20 cellular contexts compared by ENCODE assay signal in genomic region chr2:71362447-71362846, GRCh38. TPM values are rescaled to one million over a fixed set of nuclear protein-coding genes. Genes with fewer than 3 reads are reported as not detected.
A peak's percentile ranks its signal among the peaks of the same experiment; 100 is the strongest.
DNase-seq lines count a peak whose midpoint lies in the region; ATAC-seq and TF ChIP-seq lines count a peak whose summit lies in the region.
"Had no signal": no experiment of that assay in that cellular context is flagged by ENCODE, and none has a peak within 500 bp of the region (broad histone marks: within the 10 kb centered on the region; RNA-seq: fewer than 3 reads in every experiment).

No MANE protein-coding gene starts in this region.

- no peak for ATAC-seq in GM23338
- no peak for ATAC-seq in central memory CD8-positive, alpha-beta T cell (replicated peaks; ENCODE audit: extremely low read depth, poor library complexity, severe bottlenecking)
- ATAC-seq in gastrocnemius medialis = peak; percentile 55 to 70
- ATAC-seq: HCT116, K562, PC-3 had no signal

- no peaks in the 10 kb centered on the region for H3K9me2 ChIP-seq in GM23338 (ENCODE audit: insufficient read depth)

- H2AFZ ChIP-seq in GM23338 = no peak overlapping the region
- H2AFZ ChIP-seq: GM23248 had no signal

- peaks cover 50% of the 10 kb centered on the region for H3K79me2 ChIP-seq in GM23338 (replicated peaks; ENCODE audit: insufficient read depth)

- no peak overlapping the region for H3K4me3 ChIP-seq in GM23338
- H3K4me3 ChIP-seq in gastrocnemius medialis = peak overlapping the region in 1 of 4 donors; percentile 3
- H3K4me3 ChIP-seq: BLaER1, GM23248, K562 had no signal

- TF ChIP-seq CTCF in GM23338 (conservative IDR thresholded peaks at IDR 0.05; ENCODE audit: low read depth in 2 of 2) = no peak
- TF ChIP-seq CTCF in gastrocnemius medialis (IDR thresholded peaks at IDR 0.05 in 4 of 5, conservative IDR thresholded peaks at IDR 0.05 in 1 of 5) = no peak
- TF ChIP-seq CTCF in GM10248 (IDR thresholded peaks at IDR 0.05; ENCODE audit: control extremely low read depth, extremely low read depth, low read depth, missing control alignments) = no peak

- H3K9me3 Mint-ChIP-seq in activated T-cell treated with anti-CD3 and anti-CD28 coated beads, Interleukin-2, amount 50 U/mL, for 24 hours = no peaks in the 10 kb centered on the region
- no peaks in the 10 kb centered on the region for H3K9me3 Mint-ChIP-seq in GM23338
- no peaks in the 10 kb centered on the region for H3K9me3 Mint-ChIP-seq in central memory CD8-positive, alpha-beta T cell
- H3K9me3 Mint-ChIP-seq: CD8-positive, alpha-beta memory T cell had no signal

- no peak for TF ChIP-seq POLR2A in gastrocnemius medialis (IDR thresholded peaks at IDR 0.05)

- H3K4me1 Mint-ChIP-seq in activated T-cell treated with anti-CD3 and anti-CD28 coated beads, Interleukin-2, amount 50 U/mL, for 24 hours (ENCODE audit: low read depth) = peaks cover 44% of the 10 kb centered on the region
- H3K4me1 Mint-ChIP-seq in GM23338 = no peaks in the 10 kb centered on the region
- peaks cover 39% of the 10 kb centered on the region for H3K4me1 Mint-ChIP-seq in central memory CD8-positive, alpha-beta T cell

- no peak overlapping the region for H3K4me2 ChIP-seq in GM23338
- H3K4me2 ChIP-seq: BLaER1 had no signal

- peak overlapping the region; percentile 16 for H3K27ac Mint-ChIP-seq in activated T-cell treated with anti-CD3 and anti-CD28 coated beads, Interleukin-2, amount 50 U/mL, for 24 hours
- H3K27ac Mint-ChIP-seq in GM23338 = peak overlapping the region; percentile 25; the same call in 1 of the 2 replicates
- H3K27ac Mint-ChIP-seq in central memory CD8-positive, alpha-beta T cell (ENCODE audit: low read depth) = peak overlapping the region; percentile 9

- H3K4me3 Mint-ChIP-seq in activated T-cell treated with anti-CD3 and anti-CD28 coated beads, Interleukin-2, amount 50 U/mL, for 24 hours = no peak overlapping the region
- H3K4me3 Mint-ChIP-seq in GM23338 = no peak overlapping the region
- H3K4me3 Mint-ChIP-seq in central memory CD8-positive, alpha-beta T cell = no peak overlapping the region
- H3K4me3 Mint-ChIP-seq: CD8-positive, alpha-beta memory T cell had no signal

- no peaks in the 10 kb centered on the region for H3K27me3 ChIP-seq in GM23338 (ENCODE audit: insufficient read depth)
- H3K27me3 ChIP-seq in gastrocnemius medialis = no peaks in the 10 kb centered on the region
- H3K27me3 ChIP-seq: BLaER1 had no signal

- H3K9me3 ChIP-seq in gastrocnemius medialis = no peaks in the 10 kb centered on the region
- H3K9me3 ChIP-seq: BLaER1 had no signal

- peaks cover 24% of the 10 kb centered on the region for H3K36me3 ChIP-seq in GM23338 (ENCODE audit: insufficient read depth)
- peaks cover 0 to 61% of the 10 kb centered on the region in 2 donors for H3K36me3 ChIP-seq in gastrocnemius medialis

- DNase-seq in activated T-cell treated with anti-CD3 and anti-CD28 coated beads, Interleukin-2, amount 50 U/mL, for 24 hours = no peak
- DNase-seq in activated T-cell treated with anti-CD3 and anti-CD28 coated beads for 4 hours = no peak
- DNase-seq in GM23338 (ENCODE audit: low spot score) = no peak
- no peak for DNase-seq in central memory CD8-positive, alpha-beta T cell (ENCODE audit: low spot score in 2 of 2)
- DNase-seq in gastrocnemius medialis = no peak
- DNase-seq in posterior vena cava (ENCODE audit: low spot score) = no peak
- DNase-seq in GM10248 (ENCODE audit: extremely low spot score) = no peak
- DNase-seq: CD8-positive, alpha-beta memory T cell; DMS79 treated with DMSO at 0.1 percent for 48 hours; GM23248; NCI-H1417 treated with DMSO at 0.1 percent for 48 hours; NCI-H2029 treated with DMSO at 0.1 percent for 48 hours; NCI-H2171 treated with DMSO at 0.1 percent for 48 hours; NCI-H510A; NCI-H774; PC-3 had no signal

- peaks cover 33% of the 10 kb centered on the region for H4K20me1 ChIP-seq in GM23338 (replicated peaks; ENCODE audit: insufficient read depth)

- in situ Hi-C loops in gastrocnemius medialis (cut with MboI; ENCODE audit: low sequenced_read_pairs in 4 of 4) = no loop called here

- no peaks in the 10 kb centered on the region for H3K27me3 Mint-ChIP-seq in activated T-cell treated with anti-CD3 and anti-CD28 coated beads, Interleukin-2, amount 50 U/mL, for 24 hours
- H3K27me3 Mint-ChIP-seq in GM23338 (ENCODE audit: insufficient read depth, low read depth, poor library complexity) = no peaks in the 10 kb centered on the region
- no peaks in the 10 kb centered on the region for H3K27me3 Mint-ChIP-seq in central memory CD8-positive, alpha-beta T cell
- H3K27me3 Mint-ChIP-seq: CD8-positive, alpha-beta memory T cell had no signal

- intact Hi-C loops in gastrocnemius medialis (cut with DNase I; ENCODE audit: low total_unique reads) (no loop called here), posterior vena cava (cut with DNase I) (no loop called here)

- H3K27ac ChIP-seq in GM23338 (ENCODE audit: low read depth) (no peak overlapping the region), gastrocnemius medialis (peak overlapping the region; percentile 63 to 69 (median 68))
- H3K27ac ChIP-seq: BLaER1, GM23248, RWPE1 had no signal

- peaks cover 82% of the 10 kb centered on the region for H3K36me3 Mint-ChIP-seq in activated T-cell treated with anti-CD3 and anti-CD28 coated beads, Interleukin-2, amount 50 U/mL, for 24 hours (ENCODE audit: low read depth)
- H3K36me3 Mint-ChIP-seq in GM23338 (ENCODE audit: low read depth) = peaks cover 56% of the 10 kb centered on the region
- peaks cover 57% of the 10 kb centered on the region for H3K36me3 Mint-ChIP-seq in central memory CD8-positive, alpha-beta T cell (ENCODE audit: insufficient read depth)

- POLR2A ChIA-PET in GM10248 (lab: Yijun Ruan, JAX) = no interaction called here

- H3K4me1 ChIP-seq in GM23338 (ENCODE audit: insufficient read depth) = no peaks in the 10 kb centered on the region
- peaks cover 39 to 44% of the 10 kb centered on the region in 2 donors for H3K4me1 ChIP-seq in gastrocnemius medialis
- H3K4me1 ChIP-seq: BLaER1 had no signal

- no peaks in the 10 kb centered on the region for H3F3A ChIP-seq in GM23338 (replicated peaks; ENCODE audit: low read depth)

- CTCF ChIA-PET in GM10248 (lab: Yijun Ruan, JAX) = interaction anchor here (0.8 to 1.7 kb wide), 3 partner anchors 8 to 31 kb away, joined by 3 to 12 read pairs (median 3); partner anchors contain the start of gene ZNF638

TF ChIP-seq in GM23338, 12 proteins besides CTCF, POLR2A, EP300 and RAD21 (continues in another document):
- TF ChIP-seq STAT1 (IDR thresholded peaks at IDR 0.05; ENCODE audit: unreplicated experiment) (no peak), ZNF114 (CRISPR knock-in tag; IDR thresholded peaks at IDR 0.05) (no peak), CREB1 (CRISPR knock-in tag; IDR thresholded peaks at IDR 0.05; ENCODE audit: low read depth) (no peak), NANOG (IDR thresholded peaks at IDR 0.05; ENCODE audit: borderline replicate concordance) (no peak), ZNF331 (CRISPR knock-in tag; IDR thresholded peaks at IDR 0.05; ENCODE audit: low read depth) (no peak), JUNB (IDR thresholded peaks at IDR 0.05; ENCODE audit: unreplicated experiment) (no peak), EZH2 (IDR thresholded peaks at IDR 0.05; ENCODE audit: low read depth, unreplicated experiment) (no peak), REST (IDR thresholded peaks at IDR 0.05; ENCODE audit: unreplicated experiment) (no peak), POLR2AphosphoS5 (IDR thresholded peaks at IDR 0.05; ENCODE audit: low read depth) (no peak), EZH2phosphoT487 (IDR thresholded peaks at IDR 0.05; ENCODE audit: unreplicated experiment) (no peak)
- TF ChIP-seq, protein P1, sequence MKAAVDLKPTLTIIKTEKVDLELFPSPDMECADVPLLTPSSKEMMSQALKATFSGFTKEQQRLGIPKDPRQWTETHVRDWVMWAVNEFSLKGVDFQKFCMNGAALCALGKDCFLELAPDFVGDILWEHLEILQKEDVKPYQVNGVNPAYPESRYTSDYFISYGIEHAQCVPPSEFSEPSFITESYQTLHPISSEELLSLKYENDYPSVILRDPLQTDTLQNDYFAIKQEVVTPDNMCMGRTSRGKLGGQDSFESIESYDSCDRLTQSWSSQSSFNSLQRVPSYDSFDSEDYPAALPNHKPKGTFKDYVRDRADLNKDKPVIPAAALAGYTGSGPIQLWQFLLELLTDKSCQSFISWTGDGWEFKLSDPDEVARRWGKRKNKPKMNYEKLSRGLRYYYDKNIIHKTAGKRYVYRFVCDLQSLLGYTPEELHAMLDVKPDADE (IDR thresholded peaks at IDR 0.05) = no peak

RNA-seq across cellular contexts. Expression of gene ZNF638, which starts 30.9 kb away (rescaled TPM):
- total RNA-seq in GM23338 (2014; rRNA removed; shearing (Covaris generic)) = 190 and 202 TPM in 2 replicates
- polyA plus RNA-seq in GM23338 (2016; fragmentation: Nextera tagmentation; extraction: Ambion mirVana) = 166 and 185 TPM in 2 replicates
- total RNA-seq in gastrocnemius medialis (100 to 1,000 TPM in 2 of 4 donors, 10 to 100 TPM in 2; 69.7 to 152 (median 95.0) TPM), posterior vena cava (100 to 1,000 TPM in 1 of 2 donors, 10 to 100 TPM in 1; 92.6 to 104 TPM)

Comparison
In these comparisons a context has a peak if more than half of its experiments do, and no peak if none do; other contexts are left out.
1. ATAC-seq: peak in gastrocnemius medialis (2 of 2); none in GM23338 (single experiment) and central memory CD8-positive, alpha-beta T cell (single experiment).
2. Peak in every context shown above with its lines, with median percentiles within 50 percentile points of each other: H3K27ac Mint-ChIP-seq.